ENCODE assay signal across 11 cellular contexts in the genomic region with DNA sequence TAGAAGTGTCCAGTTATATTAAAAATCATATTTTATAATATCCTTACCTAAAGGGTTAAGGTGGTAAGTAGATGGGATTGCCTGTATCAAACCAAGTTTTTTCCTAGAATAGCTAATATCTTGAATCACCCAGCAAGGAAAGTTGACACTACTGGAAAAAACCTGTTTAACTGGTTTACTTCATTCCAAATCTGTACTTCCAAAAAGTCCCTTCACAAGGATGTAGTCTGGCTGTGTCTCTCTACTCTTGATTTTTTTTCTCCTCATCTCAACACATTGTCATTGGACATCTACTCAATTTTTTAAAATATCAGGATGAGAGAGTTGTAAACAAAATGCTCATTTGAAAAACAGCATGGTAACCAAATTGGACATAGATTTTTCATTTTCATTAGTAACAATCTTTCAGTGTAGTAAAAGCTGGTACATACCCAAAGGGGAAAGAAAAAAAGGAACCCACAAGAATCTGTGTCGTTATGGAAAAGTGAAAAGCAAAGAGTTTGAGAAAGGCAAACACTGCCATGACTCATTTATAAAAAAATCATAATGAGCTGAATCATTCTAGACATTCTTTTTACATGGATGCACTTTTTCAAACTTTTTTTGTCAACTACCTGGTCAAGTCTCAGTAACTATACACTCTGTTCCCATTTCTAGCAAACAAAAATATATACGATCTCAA.
DNase-seq lines count a peak whose midpoint lies in the region; ATAC-seq and TF ChIP-seq lines count a peak whose summit lies in the region.
"Had no signal": no experiment of that assay in that cellular context is flagged by ENCODE, and none has a peak within 500 bp of the region (broad histone marks: within the 10 kb centered on the region; RNA-seq: fewer than 3 reads in every experiment).

No MANE protein-coding gene starts in this region.

- H3K9me3 ChIP-seq in SK-N-SH = no peaks in the 10 kb centered on the region
- no peaks in the 10 kb centered on the region for H3K9me3 ChIP-seq in skeletal muscle satellite cell (replicated peaks; ENCODE audit: low read length)

- H3K79me2 ChIP-seq in GM23338 (replicated peaks; ENCODE audit: insufficient read depth) = no peaks in the 10 kb centered on the region
- H3K79me2 ChIP-seq in SK-N-SH (ENCODE audit: insufficient read depth) = peaks cover 48% of the 10 kb centered on the region

- H3K4me1 ChIP-seq in GM23338 (ENCODE audit: insufficient read depth) (no peaks in the 10 kb centered on the region), SK-N-SH (ENCODE audit: control insufficient read depth in 1 of 2, insufficient read depth in 2 of 2, low read depth in 1 of 2, low read length in 1 of 2) (peaks cover 0 to 16% of the 10 kb centered on the region in 2 experiments; a peak in 2 of 4 replicates), skeletal muscle satellite cell (ENCODE audit: control insufficient read depth, insufficient read depth, low read length) (peaks cover 14% of the 10 kb centered on the region)

- POLR2A ChIA-PET in SK-N-SH (lab: Yijun Ruan, JAX) = no interaction called here

- H3K9me3 Mint-ChIP-seq in GM23338 = peaks cover 21% of the 10 kb centered on the region

- no peak for TF ChIP-seq CTCF in GM23338 (conservative IDR thresholded peaks at IDR 0.05; ENCODE audit: low read depth in 2 of 2)
- TF ChIP-seq CTCF in SK-N-SH (IDR thresholded peaks at IDR 0.05) = no peak
- TF ChIP-seq CTCF in fibroblast of villous mesenchyme (IDR thresholded peaks at IDR 0.05; ENCODE audit: insufficient read depth, low read depth, low read length) = no peak

- TF ChIP-seq RAD21 in SK-N-SH (IDR thresholded peaks at IDR 0.05; ENCODE audit: low read length) = no peak

- H3K4me2 ChIP-seq in GM23338 (no peak overlapping the region), SK-N-SH (peak overlapping the region; percentile 30; the same call in 1 of the 2 replicates), skeletal muscle satellite cell (ENCODE audit: low read length) (peak overlapping the region; percentile 67)

- CTCF ChIA-PET in SK-N-SH (lab: Yijun Ruan, JAX) = interaction anchor here (2.2 kb wide), 1 partner anchor 9 kb away, joined by 7 read pairs; no protein-coding TSS in a partner anchor

- H3K36me3 Mint-ChIP-seq in GM23338 (ENCODE audit: low read depth) = peaks cover 17% of the 10 kb centered on the region

- ATAC-seq in GM23338 (no peak), GM21423 (IDR thresholded peaks at IDR 0.05; ENCODE audit: unreplicated experiment) (no peak)

- H3K9me2 ChIP-seq in GM23338 (ENCODE audit: insufficient read depth) (no peaks in the 10 kb centered on the region; the same call in 1 of the 2 replicates), SK-N-SH (no peaks in the 10 kb centered on the region)

- H3K27ac ChIP-seq in GM23338 (ENCODE audit: low read depth) (no peak overlapping the region), SK-N-SH (ENCODE audit: low read depth in 2 of 2, low read length in 1 of 2) (peak overlapping the region in 1 of 2 experiments; percentile 96; a peak in 2 of 4 replicates)

- H3K4me1 Mint-ChIP-seq in GM23338 = peaks cover 9% of the 10 kb centered on the region

- H4K20me1 ChIP-seq in GM23338 (replicated peaks; ENCODE audit: insufficient read depth) = no peaks in the 10 kb centered on the region
- H4K20me1 ChIP-seq in SK-N-SH (ENCODE audit: insufficient read depth) = no peaks in the 10 kb centered on the region

- DNase-seq in GM23338 (ENCODE audit: low spot score) = no peak
- DNase-seq in SK-N-SH = no peak
- peak; percentile 54 for DNase-seq in fibroblast of villous mesenchyme (ENCODE audit: low read depth)
- no peak for DNase-seq in posterior cingulate gyrus
- DNase-seq in SHP77 treated with DMSO at 0.1 percent for 48 hours (lab: John Stamatoyannopoulos, UW) = no peak
- DNase-seq: activated CD4-positive, alpha-beta T cell treated with anti-CD3 and anti-CD28 coated beads for 48 hours; KG1; nucleus accumbens; stimulated activated CD4-positive, alpha-beta T cell treated with anti-CD3 and anti-CD28 coated beads, Interleukin-4, amount 100 ng/mL, for 1 hour had no signal

- intact Hi-C loops in posterior cingulate gyrus (cut with DNase I) = no loop called here

- H3K9ac ChIP-seq in SK-N-SH (peak overlapping the region; percentile 53), skeletal muscle satellite cell (ENCODE audit: low read depth, low read length) (peak overlapping the region; percentile 71)

- no peaks in the 10 kb centered on the region; the same call in 1 of the 2 replicates for H3K36me3 ChIP-seq in GM23338 (ENCODE audit: insufficient read depth)
- H3K36me3 ChIP-seq in SK-N-SH (replicated peaks in 1 of 2; ENCODE audit: control insufficient read depth in 1 of 2, insufficient read depth in 2 of 2, low read length in 1 of 2) = no peaks in the 10 kb centered on the region
- H3K36me3 ChIP-seq in skeletal muscle satellite cell (ENCODE audit: insufficient read depth, low read length) = no peaks in the 10 kb centered on the region

- no peak overlapping the region for H2AFZ ChIP-seq in GM23338
- peak overlapping the region; percentile 31; the same call in 1 of the 2 replicates for H2AFZ ChIP-seq in SK-N-SH (ENCODE audit: low read depth)

- peak in 1 of 2 experiments; percentile 59; a peak in 1 of 4 replicates for TF ChIP-seq EP300 in SK-N-SH (IDR thresholded peaks at IDR 0.05; ENCODE audit: borderline replicate concordance in 1 of 2, low read depth in 1 of 2, low read length in 1 of 2)

- H3F3A ChIP-seq in GM23338 (replicated peaks; ENCODE audit: low read depth) (no peaks in the 10 kb centered on the region), SK-N-SH (replicated peaks; ENCODE audit: insufficient read depth) (peaks cover 25% of the 10 kb centered on the region)

- H3K4me3 Mint-ChIP-seq in GM23338 = no peak overlapping the region

- no peak overlapping the region for H3K4me3 ChIP-seq in GM23338
- H3K4me3 ChIP-seq in SK-N-SH (ENCODE audit: low read depth in 2 of 2, low read length in 1 of 2) = no peak overlapping the region
- H3K4me3 ChIP-seq in fibroblast of villous mesenchyme (ENCODE audit: low read depth, low read length) = no peak overlapping the region
- no peak overlapping the region for H3K4me3 ChIP-seq in skeletal muscle satellite cell (ENCODE audit: low read length)

- H3K27ac Mint-ChIP-seq in GM23338 = peak overlapping the region; percentile 39

- no peaks in the 10 kb centered on the region for H3K27me3 Mint-ChIP-seq in GM23338 (ENCODE audit: insufficient read depth, low read depth, poor library complexity)

- H3K27me3 ChIP-seq in GM23338 (ENCODE audit: insufficient read depth) (no peaks in the 10 kb centered on the region), SK-N-SH (ENCODE audit: insufficient read depth) (no peaks in the 10 kb centered on the region), skeletal muscle satellite cell (ENCODE audit: control insufficient read depth, insufficient read depth, low read length) (no peaks in the 10 kb centered on the region)

- 29% methylated on average over 2 of the region's 2 CpGs for WGBS in SK-N-SH (ENCODE audit: low lambda C conversion rate)

TF ChIP-seq in GM23338, 12 proteins besides CTCF, POLR2A, EP300 and RAD21 (continues in another document):
- TF ChIP-seq CREB1 (CRISPR knock-in tag; IDR thresholded peaks at IDR 0.05; ENCODE audit: low read depth) = no peak
- no peak for TF ChIP-seq ZNF114 (CRISPR knock-in tag; IDR thresholded peaks at IDR 0.05)

TF ChIP-seq in SK-N-SH, 30 proteins besides CTCF, POLR2A, EP300 and RAD21:
- TF ChIP-seq TEAD4 (IDR thresholded peaks at IDR 0.05; ENCODE audit: borderline replicate concordance, insufficient read depth) (0 out of 2 replicates have a peak, but pooled peaks have one; percentile 32), JUND (IDR thresholded peaks at IDR 0.05) (peak; percentile 77), GABPA (IDR thresholded peaks at IDR 0.05; ENCODE audit: low read depth) (no peak), PBX3 (IDR thresholded peaks at IDR 0.05) (peak; percentile 61), MXI1 (IDR thresholded peaks at IDR 0.05; ENCODE audit: low read depth, low read length) (no peak), FOXM1 (IDR thresholded peaks at IDR 0.05; ENCODE audit: low read depth) (no peak), TCF12 (IDR thresholded peaks at IDR 0.05) (peak; percentile 66), FOSL2 (IDR thresholded peaks at IDR 0.05; ENCODE audit: borderline replicate concordance, low read depth) (peak; percentile 96)
- TF ChIP-seq, protein P1, sequence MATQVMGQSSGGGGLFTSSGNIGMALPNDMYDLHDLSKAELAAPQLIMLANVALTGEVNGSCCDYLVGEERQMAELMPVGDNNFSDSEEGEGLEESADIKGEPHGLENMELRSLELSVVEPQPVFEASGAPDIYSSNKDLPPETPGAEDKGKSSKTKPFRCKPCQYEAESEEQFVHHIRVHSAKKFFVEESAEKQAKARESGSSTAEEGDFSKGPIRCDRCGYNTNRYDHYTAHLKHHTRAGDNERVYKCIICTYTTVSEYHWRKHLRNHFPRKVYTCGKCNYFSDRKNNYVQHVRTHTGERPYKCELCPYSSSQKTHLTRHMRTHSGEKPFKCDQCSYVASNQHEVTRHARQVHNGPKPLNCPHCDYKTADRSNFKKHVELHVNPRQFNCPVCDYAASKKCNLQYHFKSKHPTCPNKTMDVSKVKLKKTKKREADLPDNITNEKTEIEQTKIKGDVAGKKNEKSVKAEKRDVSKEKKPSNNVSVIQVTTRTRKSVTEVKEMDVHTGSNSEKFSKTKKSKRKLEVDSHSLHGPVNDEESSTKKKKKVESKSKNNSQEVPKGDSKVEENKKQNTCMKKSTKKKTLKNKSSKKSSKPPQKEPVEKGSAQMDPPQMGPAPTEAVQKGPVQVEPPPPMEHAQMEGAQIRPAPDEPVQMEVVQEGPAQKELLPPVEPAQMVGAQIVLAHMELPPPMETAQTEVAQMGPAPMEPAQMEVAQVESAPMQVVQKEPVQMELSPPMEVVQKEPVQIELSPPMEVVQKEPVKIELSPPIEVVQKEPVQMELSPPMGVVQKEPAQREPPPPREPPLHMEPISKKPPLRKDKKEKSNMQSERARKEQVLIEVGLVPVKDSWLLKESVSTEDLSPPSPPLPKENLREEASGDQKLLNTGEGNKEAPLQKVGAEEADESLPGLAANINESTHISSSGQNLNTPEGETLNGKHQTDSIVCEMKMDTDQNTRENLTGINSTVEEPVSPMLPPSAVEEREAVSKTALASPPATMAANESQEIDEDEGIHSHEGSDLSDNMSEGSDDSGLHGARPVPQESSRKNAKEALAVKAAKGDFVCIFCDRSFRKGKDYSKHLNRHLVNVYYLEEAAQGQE (IDR thresholded peaks at IDR 0.05; ENCODE audit: low read depth, low read length) = no peak
